Comparison of ENCODE assay signal across 1 cellular context in the genomic region with DNA sequence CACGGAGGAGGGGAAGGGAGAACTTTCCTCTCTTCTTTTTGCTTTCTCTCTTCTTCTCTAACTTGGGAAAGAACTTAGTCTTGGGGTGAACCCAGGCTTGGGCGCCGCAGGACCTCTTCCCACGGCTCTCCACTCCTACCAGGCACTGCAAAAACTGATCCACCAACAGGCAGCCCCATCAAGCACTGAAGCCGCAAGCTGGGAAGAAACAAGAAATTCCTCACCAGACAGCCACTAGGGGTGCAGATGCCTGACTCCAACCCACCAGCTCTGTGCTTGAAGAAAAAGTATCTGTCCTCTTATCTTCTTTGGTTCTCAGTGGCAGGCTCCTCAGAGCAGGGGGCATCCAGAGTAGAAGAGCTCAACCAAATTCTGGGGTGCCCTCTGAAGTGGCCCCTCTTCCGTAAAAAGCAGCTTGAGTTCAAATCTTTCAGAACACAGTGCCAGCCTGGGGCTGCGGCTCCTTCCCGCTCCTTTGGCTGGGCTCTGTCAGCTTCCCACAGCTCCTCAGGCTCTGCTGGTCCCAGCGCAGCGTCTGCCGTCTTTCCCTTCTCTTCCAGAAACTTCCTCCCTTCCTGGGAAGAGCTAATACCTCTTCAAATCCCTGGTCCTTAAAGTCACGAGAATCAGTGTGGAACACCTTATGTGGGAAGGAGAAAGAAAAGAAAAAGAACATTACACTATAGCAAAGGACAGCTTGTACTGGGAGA.
TF ChIP-seq lines count a peak whose summit lies in the region.

No MANE protein-coding gene starts in this region.

TF ChIP-seq in IMR-90, 13 proteins besides CTCF, POLR2A, EP300 and RAD21:
- TF ChIP-seq, protein P1, sequence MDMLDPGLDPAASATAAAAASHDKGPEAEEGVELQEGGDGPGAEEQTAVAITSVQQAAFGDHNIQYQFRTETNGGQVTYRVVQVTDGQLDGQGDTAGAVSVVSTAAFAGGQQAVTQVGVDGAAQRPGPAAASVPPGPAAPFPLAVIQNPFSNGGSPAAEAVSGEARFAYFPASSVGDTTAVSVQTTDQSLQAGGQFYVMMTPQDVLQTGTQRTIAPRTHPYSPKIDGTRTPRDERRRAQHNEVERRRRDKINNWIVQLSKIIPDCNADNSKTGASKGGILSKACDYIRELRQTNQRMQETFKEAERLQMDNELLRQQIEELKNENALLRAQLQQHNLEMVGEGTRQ (IDR thresholded peaks at IDR 0.05; ENCODE audit: low read depth, low read length) = no peak
- TF ChIP-seq CEBPB (IDR thresholded peaks at IDR 0.05; ENCODE audit: low read depth, low read length) = no peak
- TF ChIP-seq CHD1 (IDR thresholded peaks at IDR 0.05; ENCODE audit: low read depth, low read length) = no peak
- no peak for TF ChIP-seq MAZ (IDR thresholded peaks at IDR 0.05; ENCODE audit: borderline replicate concordance, low read depth, low read length)
- no peak for TF ChIP-seq MXI1 (IDR thresholded peaks at IDR 0.05; ENCODE audit: borderline replicate concordance, low read depth, low read length)
- TF ChIP-seq NFE2L2 (IDR thresholded peaks at IDR 0.05; ENCODE audit: low read depth, low read length) = no peak
- TF ChIP-seq, protein P2, sequence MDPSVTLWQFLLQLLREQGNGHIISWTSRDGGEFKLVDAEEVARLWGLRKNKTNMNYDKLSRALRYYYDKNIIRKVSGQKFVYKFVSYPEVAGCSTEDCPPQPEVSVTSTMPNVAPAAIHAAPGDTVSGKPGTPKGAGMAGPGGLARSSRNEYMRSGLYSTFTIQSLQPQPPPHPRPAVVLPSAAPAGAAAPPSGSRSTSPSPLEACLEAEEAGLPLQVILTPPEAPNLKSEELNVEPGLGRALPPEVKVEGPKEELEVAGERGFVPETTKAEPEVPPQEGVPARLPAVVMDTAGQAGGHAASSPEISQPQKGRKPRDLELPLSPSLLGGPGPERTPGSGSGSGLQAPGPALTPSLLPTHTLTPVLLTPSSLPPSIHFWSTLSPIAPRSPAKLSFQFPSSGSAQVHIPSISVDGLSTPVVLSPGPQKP (IDR thresholded peaks at IDR 0.05; ENCODE audit: borderline replicate concordance, low read depth, low read length) = no peak
- TF ChIP-seq BHLHE40 (IDR thresholded peaks at IDR 0.05; ENCODE audit: low read depth, low read length) = no peak
- TF ChIP-seq MAFK (IDR thresholded peaks at IDR 0.05; ENCODE audit: low read depth, low read length) = no peak
- TF ChIP-seq FOS (IDR thresholded peaks at IDR 0.05; ENCODE audit: low read depth, low read length) = no peak
TF ChIP-seq in IMR-90: peak in this region for 0.
